ENCODE assay signal across 1 cellular context in genomic region chr2:33321236-33321731, GRCh38.
TF ChIP-seq lines count a peak whose summit lies in the region.

No MANE protein-coding gene starts in this region.

TF ChIP-seq in SK-N-SH, 30 proteins besides CTCF, POLR2A, EP300 and RAD21 (continued from another document):
- peak; percentile 53; the same call in 1 of the 2 replicates for TF ChIP-seq REST (IDR thresholded peaks at IDR 0.05; ENCODE audit: low read depth, low read length)
- TF ChIP-seq CHD2 (IDR thresholded peaks at IDR 0.05; ENCODE audit: low read length, partially characterized antibody), result no peak
- TF ChIP-seq POLR2AphosphoS5 (IDR thresholded peaks at IDR 0.05; ENCODE audit: low read depth, low read length), result 0 out of 2 replicates have a peak, but pooled peaks have one; percentile 7
- TF ChIP-seq EZH2phosphoT487 (IDR thresholded peaks at IDR 0.05; ENCODE audit: borderline replicate concordance, low read depth), result no peak
- no peak for TF ChIP-seq FOXM1 (IDR thresholded peaks at IDR 0.05; ENCODE audit: low read depth)
- TF ChIP-seq, protein P1, sequence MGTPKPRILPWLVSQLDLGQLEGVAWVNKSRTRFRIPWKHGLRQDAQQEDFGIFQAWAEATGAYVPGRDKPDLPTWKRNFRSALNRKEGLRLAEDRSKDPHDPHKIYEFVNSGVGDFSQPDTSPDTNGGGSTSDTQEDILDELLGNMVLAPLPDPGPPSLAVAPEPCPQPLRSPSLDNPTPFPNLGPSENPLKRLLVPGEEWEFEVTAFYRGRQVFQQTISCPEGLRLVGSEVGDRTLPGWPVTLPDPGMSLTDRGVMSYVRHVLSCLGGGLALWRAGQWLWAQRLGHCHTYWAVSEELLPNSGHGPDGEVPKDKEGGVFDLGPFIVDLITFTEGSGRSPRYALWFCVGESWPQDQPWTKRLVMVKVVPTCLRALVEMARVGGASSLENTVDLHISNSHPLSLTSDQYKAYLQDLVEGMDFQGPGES (IDR thresholded peaks at IDR 0.05; ENCODE audit: low read depth, low read length), result no peak
- TF ChIP-seq YY1 (IDR thresholded peaks at IDR 0.05; ENCODE audit: low read depth), result no peak
- TF ChIP-seq MEF2A (IDR thresholded peaks at IDR 0.05; ENCODE audit: borderline replicate concordance, low read depth), result peak; percentile 23; the same call in 1 of the 2 replicates
